In the genomic region with DNA sequence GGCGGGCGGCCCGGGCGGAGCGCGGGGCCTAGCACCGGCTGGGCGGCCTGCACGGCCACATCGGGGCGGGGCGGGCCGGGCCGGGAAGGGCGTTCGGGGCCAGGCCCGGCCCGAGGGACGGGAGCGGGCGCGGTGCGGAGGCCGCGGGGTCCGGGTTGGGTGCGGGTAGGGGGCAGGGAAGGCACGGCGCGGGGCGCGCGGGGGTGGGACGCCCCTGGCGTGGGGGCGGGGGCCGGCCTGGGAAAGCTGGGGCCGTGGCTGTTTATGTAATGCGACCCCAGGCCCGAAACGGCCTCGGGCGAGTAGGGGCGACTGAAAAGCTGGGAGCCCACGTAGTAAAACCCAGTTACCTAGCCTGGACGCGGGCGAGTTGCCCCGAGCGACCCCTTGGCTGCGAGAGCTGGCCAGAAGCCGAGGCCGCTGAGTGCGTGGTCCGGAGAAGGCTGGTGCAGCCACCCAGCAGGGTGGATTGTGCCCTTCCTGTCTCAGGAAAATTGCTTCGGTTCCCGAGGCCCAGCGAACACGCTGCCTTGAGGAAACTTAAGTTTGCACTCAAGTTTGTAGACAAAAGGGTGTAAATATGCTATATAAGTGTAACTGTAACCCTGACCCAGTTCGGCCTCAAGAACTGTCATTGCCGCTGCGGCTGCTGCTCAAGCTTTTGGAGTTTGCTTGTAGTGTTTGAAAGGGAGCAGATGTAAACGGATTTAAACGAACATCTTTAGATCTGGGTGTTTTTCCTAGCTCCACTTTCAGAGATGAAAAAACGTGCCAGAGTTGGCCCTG, we compare ENCODE assay signal across 8 cellular contexts. TPM values are rescaled to one million over a fixed set of nuclear protein-coding genes. Genes with fewer than 3 reads are reported as not detected.
A peak's percentile ranks its signal among the peaks of the same experiment; 100 is the strongest.
DNase-seq lines count a peak whose midpoint lies in the region; TF ChIP-seq lines count a peak whose summit lies in the region.

No MANE protein-coding gene starts in this region.

- H2BK5ac ChIP-seq in H9 (ENCODE audit: insufficient read length, low read length): no peak overlapping the region

- no peak overlapping the region for H3K18ac ChIP-seq in H9 (ENCODE audit: insufficient read length, low read depth, low read length)

- peak overlapping the region; percentile 78 to 86 for H3K4me3 Mint-ChIP-seq in H9
- peak overlapping the region; percentile 87 for H3K4me3 Mint-ChIP-seq in activated T-helper 1 cell treated with anti-CD3 and anti-CD28 coated beads, Interleukin-12 subunit alpha, Interleukin-12 subunit beta, Interleukin-2, Interleukin-4 antibody, amounts not matched to agents 30 ng/mL and 10 ng/mL and 1 ng/mL, durations not matched to agents 14 hours and 24 hours and 36 hours
- peak overlapping the region; percentile 82 to 95 (median 90) for H3K4me3 Mint-ChIP-seq in nephron

- H3K79me2 ChIP-seq in H9 (ENCODE audit: insufficient read depth, low read length): peaks cover 26% of the 10 kb centered on the region

- in situ Hi-C loops in GM13976 (cut with MboI; ENCODE audit: low sequenced_read_pairs, unreplicated experiment): no loop called here

- H2BK20ac ChIP-seq in H9 (ENCODE audit: low read depth, low read length, poor library complexity, severe bottlenecking): no peak overlapping the region

- H2AK5ac ChIP-seq in H9 (ENCODE audit: insufficient read length, low read length): no peak overlapping the region

- H3K4me1 Mint-ChIP-seq in H9 (peaks cover 36 to 42% of the 10 kb centered on the region in 2 experiments), nephron (peaks cover 50% of the 10 kb centered on the region)
- H3K4me1 Mint-ChIP-seq in activated T-helper 1 cell treated with anti-CD3 and anti-CD28 coated beads, Interleukin-12 subunit alpha, Interleukin-12 subunit beta, Interleukin-2, Interleukin-4 antibody, amounts not matched to agents 30 ng/mL and 10 ng/mL and 1 ng/mL, durations not matched to agents 14 hours and 24 hours and 36 hours (ENCODE audit: low read depth): peaks cover 62% of the 10 kb centered on the region

- H2BK15ac ChIP-seq in H9 (ENCODE audit: low read depth, low read length): no peak overlapping the region

- H2BK120ac ChIP-seq in H9 (ENCODE audit: low read depth, low read length, poor library complexity, severe bottlenecking): no peak overlapping the region

- peaks cover 2 to 14% (median 13%) of the 10 kb centered on the region in 3 experiments; a peak in 5 of 7 replicates for H3K36me3 Mint-ChIP-seq in H9 (ENCODE audit: insufficient read depth in 1 of 3, low read depth in 3 of 3)
- peaks cover 14% of the 10 kb centered on the region for H3K36me3 Mint-ChIP-seq in activated T-helper 1 cell treated with anti-CD3 and anti-CD28 coated beads, Interleukin-12 subunit alpha, Interleukin-12 subunit beta, Interleukin-2, Interleukin-4 antibody, amounts not matched to agents 30 ng/mL and 10 ng/mL and 1 ng/mL, durations not matched to agents 14 hours and 24 hours and 36 hours (ENCODE audit: low read depth)
- H3K36me3 Mint-ChIP-seq in nephron (ENCODE audit: low read depth): peaks cover 20% of the 10 kb centered on the region

- H3K23me2 ChIP-seq in H9 (ENCODE audit: insufficient read length, low read depth, low read length, poor library complexity, severe bottlenecking): peaks cover 13% of the 10 kb centered on the region

- no peaks in the 10 kb centered on the region for H3K27me3 ChIP-seq in H9 (ENCODE audit: insufficient read depth, low read length)

- no peak overlapping the region for H3K56ac ChIP-seq in H9 (ENCODE audit: insufficient read length, low read depth, low read length)

- H4K91ac ChIP-seq in H9 (ENCODE audit: insufficient read length, low read depth, low read length): no peak overlapping the region

- no peak overlapping the region for H2AFZ ChIP-seq in H9 (ENCODE audit: low read length)

- no peaks in the 10 kb centered on the region for H3K9me3 Mint-ChIP-seq in H9
- H3K9me3 Mint-ChIP-seq in activated T-helper 1 cell treated with anti-CD3 and anti-CD28 coated beads, Interleukin-12 subunit alpha, Interleukin-12 subunit beta, Interleukin-2, Interleukin-4 antibody, amounts not matched to agents 30 ng/mL and 10 ng/mL and 1 ng/mL, durations not matched to agents 14 hours and 24 hours and 36 hours: no peaks in the 10 kb centered on the region
- no peaks in the 10 kb centered on the region for H3K9me3 Mint-ChIP-seq in nephron

- no peak overlapping the region for H3T11ph ChIP-seq in H9 (ENCODE audit: low read length)

- peak overlapping the region; percentile 55 for H3K9ac ChIP-seq in H9 (ENCODE audit: extremely low read depth, insufficient read length, low read length)

- no peaks in the 10 kb centered on the region for H4K20me1 ChIP-seq in H9 (ENCODE audit: control insufficient read depth, insufficient read depth, insufficient read length)

- no peaks in the 10 kb centered on the region for H3K9me3 ChIP-seq in H9 (ENCODE audit: control insufficient read depth, low read depth, low read length)

- H3K27ac ChIP-seq in H9 (ENCODE audit: insufficient read length, low read depth, low read length): no peak overlapping the region

- peak overlapping the region in 1 of 3 experiments; percentile 79; a peak in 1 of 7 replicates for H3K27ac Mint-ChIP-seq in H9
- peak overlapping the region; percentile 55 for H3K27ac Mint-ChIP-seq in activated T-helper 1 cell treated with anti-CD3 and anti-CD28 coated beads, Interleukin-12 subunit alpha, Interleukin-12 subunit beta, Interleukin-2, Interleukin-4 antibody, amounts not matched to agents 30 ng/mL and 10 ng/mL and 1 ng/mL, durations not matched to agents 14 hours and 24 hours and 36 hours
- H3K27ac Mint-ChIP-seq in nephron: peak overlapping the region; percentile 95 to 100 (median 96)

- peak overlapping the region; percentile 84 for H3K4me3 ChIP-seq in fibroblast of villous mesenchyme (ENCODE audit: low read depth, low read length)

- H3K4ac ChIP-seq in H9 (ENCODE audit: low read depth, low read length): no peak overlapping the region

- intact Hi-C loops in activated T-helper 1 cell treated with anti-CD3 and anti-CD28 coated beads, Interleukin-12 subunit alpha, Interleukin-12 subunit beta, Interleukin-2, Interleukin-4 antibody, amounts not matched to agents 30 ng/mL and 10 ng/mL and 1 ng/mL, durations not matched to agents 14 hours and 24 hours and 36 hours (cut with micrococcal nuclease): loop anchor here (5.0 kb wide), 1 partner anchor 213 kb away; no protein-coding TSS in a partner anchor

- H3K23ac ChIP-seq in H9 (ENCODE audit: insufficient read length, low read depth, low read length): no peak overlapping the region

- peaks cover 2% of the 10 kb centered on the region; the same call in 1 of the 2 replicates for H3K4me1 ChIP-seq in H9 (ENCODE audit: insufficient read depth, low read length)

- H3K27me3 Mint-ChIP-seq in H9 (ENCODE audit: low read depth) (no peaks in the 10 kb centered on the region), nephron (ENCODE audit: low read depth) (no peaks in the 10 kb centered on the region)
- H3K27me3 Mint-ChIP-seq in activated T-helper 1 cell treated with anti-CD3 and anti-CD28 coated beads, Interleukin-12 subunit alpha, Interleukin-12 subunit beta, Interleukin-2, Interleukin-4 antibody, amounts not matched to agents 30 ng/mL and 10 ng/mL and 1 ng/mL, durations not matched to agents 14 hours and 24 hours and 36 hours (ENCODE audit: insufficient read depth): no peaks in the 10 kb centered on the region

- peak overlapping the region; percentile 81 for H3K4me2 ChIP-seq in H9 (ENCODE audit: insufficient read depth, insufficient read length, low read length)

- H3K14ac ChIP-seq in H9 (ENCODE audit: insufficient read depth, low read length): peak overlapping the region; percentile 68; the same call in 1 of the 2 replicates

- no peak overlapping the region for H2BK12ac ChIP-seq in H9 (ENCODE audit: insufficient read length, low read depth, low read length)

- no peak overlapping the region for H4K5ac ChIP-seq in H9 (ENCODE audit: insufficient read length, low read depth, low read length)

- H3K79me1 ChIP-seq in H9 (ENCODE audit: insufficient read depth, low read depth, low read length, poor library complexity, severe bottlenecking): peaks cover 5% of the 10 kb centered on the region

- WGBS in H9 (ENCODE audit: extremely low coverage, insufficient read length, low lambda C conversion rate): no CpG with 5 or more reads among the region's 65 CpGs

- no peak overlapping the region for H4K8ac ChIP-seq in H9 (replicated peaks; ENCODE audit: insufficient read length, low read depth, low read length)

- DNase-seq in GM13976 (ENCODE audit: low spot score) (peak; percentile 25), H9 (peak; percentile 44), M059J (ENCODE audit: low read depth) (peak; percentile 22), fibroblast of villous mesenchyme (ENCODE audit: low read depth) (peak; percentile 32), KG1 (lab: John Stamatoyannopoulos, UW) (no peak), SK-N-DZ (ENCODE audit: low spot score) (no peak)
- peak; percentile 9 for DNase-seq in activated T-helper 1 cell treated with anti-CD3 and anti-CD28 coated beads, Interleukin-12 subunit alpha, Interleukin-12 subunit beta, Interleukin-2, Interleukin-4 antibody, amounts not matched to agents 30 ng/mL and 10 ng/mL and 1 ng/mL, durations not matched to agents 14 hours and 24 hours and 36 hours (ENCODE audit: low spot score)

- no peak for TF ChIP-seq CTCF in GM13976 (IDR thresholded peaks at IDR 0.05; ENCODE audit: borderline replicate concordance, control extremely low read depth, extremely low read depth, insufficient read depth, missing control alignments)
- no peak for TF ChIP-seq CTCF in H9 (conservative IDR thresholded peaks at IDR 0.05)
- no peak for TF ChIP-seq CTCF in fibroblast of villous mesenchyme (IDR thresholded peaks at IDR 0.05; ENCODE audit: insufficient read depth, low read depth, low read length)
- no peak for TF ChIP-seq CTCF in nephron (IDR thresholded peaks at IDR 0.05; ENCODE audit: unreplicated experiment in 3 of 3)

RNA-seq across cellular contexts. Expression of gene SEC24B, which starts 0.6 kb away (rescaled TPM):
- total RNA-seq in H9 (2021) (26.9 and 27.1 TPM in 2 replicates), fibroblast of villous mesenchyme (14.5 and 19.9 TPM in 2 replicates)
- 12.9 and 18.6 TPM in 2 replicates for total RNA-seq in M059J (2014; rRNA removed; shearing (Covaris generic))
- total RNA-seq in activated T-helper 1 cell treated with anti-CD3 and anti-CD28 coated beads, Interleukin-12 subunit alpha, Interleukin-12 subunit beta, Interleukin-2, Interleukin-4 antibody, amounts not matched to agents 30 ng/mL and 10 ng/mL and 1 ng/mL, durations not matched to agents 14 hours and 24 hours and 36 hours: 32.5 and 34.0 TPM in 2 replicates
- 11.6 and 13.9 TPM in 2 replicates for polyA plus RNA-seq in SK-N-DZ (2014; cell fraction: cytosol; rRNA removed)
- 10.4 and 12.3 TPM in 2 replicates for polyA plus RNA-seq in SK-N-DZ (2014; cell fraction: nucleus; rRNA removed)

Comparison
In these comparisons a context has a peak if more than half of its experiments do, and no peak if none do; other contexts are left out.
1. DNase-seq: peak in GM13976 (single experiment), H9 (single experiment), M059J (single experiment), activated T-helper 1 cell treated with anti-CD3 and anti-CD28 coated beads, Interleukin-12 subunit alpha, Interleukin-12 subunit beta, Interleukin-2, Interleukin-4 antibody, amounts not matched to agents 30 ng/mL and 10 ng/mL and 1 ng/mL, durations not matched to agents 14 hours and 24 hours and 36 hours (single experiment) and fibroblast of villous mesenchyme (single experiment); none in KG1 (single experiment) and SK-N-DZ (single experiment).
2. Peak in every context shown above with its lines, with median percentiles within 50 percentile points of each other: H3K4me3 Mint-ChIP-seq.